In genomic region chr12:92191061-92191460, GRCh38 we compare ENCODE assay signal across 19 cellular contexts. TPM values are rescaled to one million over a fixed set of nuclear protein-coding genes. Genes with fewer than 3 reads are reported as not detected.
DNase-seq lines count a peak whose midpoint lies in the region; TF ChIP-seq lines count a peak whose summit lies in the region.
"Had no signal": no experiment of that assay in that cellular context is flagged by ENCODE, and none has a peak within 500 bp of the region (broad histone marks: within the 10 kb centered on the region; RNA-seq: fewer than 3 reads in every experiment).

No MANE protein-coding gene starts in this region.

- no peak overlapping the region for H3K4me3 Mint-ChIP-seq in Caco-2 (ENCODE audit: unreplicated experiment)
- H3K4me3 Mint-ChIP-seq: CD4-positive, alpha-beta memory T cell had no signal

- H3K27me3 ChIP-seq in adipocyte (replicated peaks; ENCODE audit: control insufficient read depth, insufficient read depth, low read length) (no peaks in the 10 kb centered on the region), tibial nerve (no peaks in the 10 kb centered on the region), Caco-2 (replicated peaks; ENCODE audit: control insufficient read depth, insufficient read depth, low read length) (no peaks in the 10 kb centered on the region)

- H3K4me1 ChIP-seq in adipocyte (ENCODE audit: control insufficient read depth, insufficient read depth, low read length) (peaks cover 3% of the 10 kb centered on the region), tibial nerve (peaks cover 0 to 10% (median 0%) of the 10 kb centered on the region in 4 donors), Caco-2 (no peaks in the 10 kb centered on the region)

- WGBS in tibial nerve, 2 donors: 37 to 38% methylated on average over 3 of the region's 3 CpGs

- no peaks in the 10 kb centered on the region for H3K36me3 Mint-ChIP-seq in Caco-2 (ENCODE audit: insufficient read depth, unreplicated experiment)
- H3K36me3 Mint-ChIP-seq: CD4-positive, alpha-beta memory T cell had no signal

- no peak overlapping the region for H3K9ac ChIP-seq in adipocyte (ENCODE audit: low read length)

- CTCF ChIA-PET in Caco-2 (lab: Charles Lee): no interaction called here

- H3K4me3 ChIP-seq in adipocyte (ENCODE audit: low read length) (no peak overlapping the region), fibroblast of the aortic adventitia (ENCODE audit: low read depth, low read length) (no peak overlapping the region), tibial nerve (no peak overlapping the region), Caco-2 (ENCODE audit: low read depth, low read length) (no peak overlapping the region)

- BruUV-seq in Caco-2 (replicated peaks; lab: Mats Ljungman, UMichigan): no TSS peak

- no peak overlapping the region for H3K27ac Mint-ChIP-seq in Caco-2 (ENCODE audit: unreplicated experiment)
- H3K27ac Mint-ChIP-seq: CD4-positive, alpha-beta memory T cell had no signal

- H3K9me3 ChIP-seq in adipocyte (ENCODE audit: control insufficient read depth, low read length) (peaks cover under 1% of the 10 kb centered on the region), tibial nerve (no peaks in the 10 kb centered on the region), Caco-2 (peaks cover under 1% of the 10 kb centered on the region; the same call in 1 of the 2 replicates)

- H3K27ac ChIP-seq in tibial nerve: peak overlapping the region in 2 of 4 donors; percentile 1 to 2

- no peak for TF ChIP-seq POLR2A in tibial nerve (IDR thresholded peaks at IDR 0.05)

- POLR2A ChIA-PET in Caco-2 (lab: Charles Lee): no interaction called here

- intact Hi-C loops in Caco-2 (cut with micrococcal nuclease; ENCODE audit: unreplicated experiment): no loop called here

- H3K36me3 ChIP-seq in adipocyte (ENCODE audit: control insufficient read depth, insufficient read depth, low read length, severe bottlenecking) (no peaks in the 10 kb centered on the region), tibial nerve (no peaks in the 10 kb centered on the region), Caco-2 (ENCODE audit: control insufficient read depth, insufficient read depth, low read length) (no peaks in the 10 kb centered on the region)

- TF ChIP-seq CTCF in fibroblast of the aortic adventitia (IDR thresholded peaks at IDR 0.05; ENCODE audit: insufficient read depth, low read length) (no peak), tibial nerve (IDR thresholded peaks at IDR 0.05) (no peak), Caco-2 (IDR thresholded peaks at IDR 0.05; ENCODE audit: insufficient read depth in 1 of 2, low read depth in 1 of 2, low read length in 1 of 2, severe bottlenecking in 1 of 2, unreplicated experiment in 1 of 2) (no peak)

- TF ChIP-seq EP300 in tibial nerve (IDR thresholded peaks at IDR 0.05): no peak

- DNase-seq in NOMO-1 treated with DMSO at 0.1 percent for 48 hours (lab: John Stamatoyannopoulos, UW; ENCODE audit: unreplicated experiment): peak; percentile 13
- no peak for DNase-seq in NOMO-1 treated with dmso at 0.1 percent for 144 hours (lab: John Stamatoyannopoulos, UW; ENCODE audit: unreplicated experiment)
- DNase-seq in adipocyte (ENCODE audit: low read depth): peak; percentile 73
- peak; percentile 21 for DNase-seq in fibroblast of the aortic adventitia (ENCODE audit: low read depth)
- no peak for DNase-seq in tibial nerve (ENCODE audit: low spot score in 2 of 2)
- no peak for DNase-seq in NCI-H1092 (lab: John Stamatoyannopoulos, UW)
- DNase-seq in NCI-H2227 treated with DMSO at 0.1 percent for 48 hours (lab: John Stamatoyannopoulos, UW): no peak
- DNase-seq in Caco-2: no peak
- DNase-seq: 8988T; CD4-positive, alpha-beta memory T cell; DMS79 treated with DMSO at 0.1 percent for 48 hours; GDM1; GOT3; KG1; NCI-H1417; NCI-H1930; NCI-H2171; NCI-H774; SHP77 treated with DMSO at 0.1 percent for 48 hours had no signal

- no peaks in the 10 kb centered on the region for H3K9me3 Mint-ChIP-seq in Caco-2 (ENCODE audit: unreplicated experiment)

- no peaks in the 10 kb centered on the region for H3K27me3 Mint-ChIP-seq in Caco-2 (ENCODE audit: insufficient read depth, unreplicated experiment)
- H3K27me3 Mint-ChIP-seq: CD4-positive, alpha-beta memory T cell had no signal

- H3K4me1 Mint-ChIP-seq in Caco-2 (ENCODE audit: low read depth, unreplicated experiment): no peaks in the 10 kb centered on the region

RNA-seq across cellular contexts. Expression of gene BTG1, which starts 45.4 kb away (rescaled TPM):
- total RNA-seq in fibroblast of the aortic adventitia (ENCODE audit: low replicate concordance) (10.5 and 16.8 TPM in 2 replicates), tibial nerve (10 to 100 TPM; 40.0 to 54.0 (median 47.8) TPM), Caco-2 (2022) (23.1 and 27.1 TPM in 2 replicates)

Comparison
In these comparisons a context has a peak if more than half of its experiments do, and no peak if none do; other contexts are left out.
1. DNase-seq: peak in NOMO-1 treated with DMSO at 0.1 percent for 48 hours (single experiment), adipocyte (single experiment) and fibroblast of the aortic adventitia (single experiment); none in NOMO-1 treated with dmso at 0.1 percent for 144 hours (single experiment), tibial nerve (0 of 2), NCI-H1092 (single experiment), NCI-H2227 treated with DMSO at 0.1 percent for 48 hours (single experiment) and Caco-2 (0 of 2).